ENCODE assay signal across 23 cellular contexts in genomic region chr1:84833198-84833597, GRCh38. TPM values are rescaled to one million over a fixed set of nuclear protein-coding genes. Genes with fewer than 3 reads are reported as not detected.
"Had no signal": no experiment of that assay in that cellular context is flagged by ENCODE, and none has a peak within 500 bp of the region (broad histone marks: within the 10 kb centered on the region; RNA-seq: fewer than 3 reads in every experiment).

No MANE protein-coding gene starts in this region.

- H3K36me3 ChIP-seq: breast epithelium, colonic mucosa, sigmoid colon, stomach, suprapubic skin, tibial nerve had no signal

- H3K36me3 Mint-ChIP-seq: activated CD4-positive, alpha-beta memory T cell treated with anti-CD3 and anti-CD28 coated beads for 36 hours; activated naive CD8-positive, alpha-beta T cell treated with anti-CD3 and anti-CD28 coated beads for 36 hours; stimulated activated memory B cell treated with anti-CD40 and anti-IgM and Interleukin-4, amounts not matched to agents 10 μg/mL and 1 μg/mL and 100 μg/mL, for 72 hours had no signal

- H3K27me3 ChIP-seq: breast epithelium, colonic mucosa, sigmoid colon, stomach, suprapubic skin, tibial nerve had no signal

- H3K27ac Mint-ChIP-seq: activated CD4-positive, alpha-beta memory T cell treated with anti-CD3 and anti-CD28 coated beads for 36 hours; activated naive CD8-positive, alpha-beta T cell treated with anti-CD3 and anti-CD28 coated beads for 36 hours; endodermal cell; stimulated activated memory B cell treated with anti-CD40 and anti-IgM and Interleukin-4, amounts not matched to agents 10 μg/mL and 1 μg/mL and 100 μg/mL, for 72 hours had no signal

- H3K27me3 Mint-ChIP-seq: activated naive CD8-positive, alpha-beta T cell treated with anti-CD3 and anti-CD28 coated beads for 36 hours; stimulated activated memory B cell treated with anti-CD40 and anti-IgM and Interleukin-4, amounts not matched to agents 10 μg/mL and 1 μg/mL and 100 μg/mL, for 72 hours had no signal

- H3K4me3 ChIP-seq: breast epithelium, colonic mucosa, lung, sigmoid colon, smooth muscle cell, stomach, suprapubic skin, tibial nerve had no signal

- H3K9me3 ChIP-seq: breast epithelium, colonic mucosa, sigmoid colon, stomach, suprapubic skin, tibial nerve had no signal

- H3K4me1 ChIP-seq: breast epithelium, colonic mucosa, sigmoid colon, tibial nerve had no signal

- H3K4me2 ChIP-seq: smooth muscle cell had no signal

- ATAC-seq: naive thymus-derived CD4-positive, alpha-beta T cell; stimulated activated memory B cell treated with anti-CD40 and anti-IgM and Interleukin-4, amounts not matched to agents 10 μg/mL and 1 μg/mL and 100 μg/mL, for 72 hours had no signal

- H3K9me3 Mint-ChIP-seq: activated CD4-positive, alpha-beta memory T cell treated with anti-CD3 and anti-CD28 coated beads for 36 hours; activated naive CD8-positive, alpha-beta T cell treated with anti-CD3 and anti-CD28 coated beads for 36 hours; endodermal cell; neural crest cell; stimulated activated memory B cell treated with anti-CD40 and anti-IgM and Interleukin-4, amounts not matched to agents 10 μg/mL and 1 μg/mL and 100 μg/mL, for 72 hours had no signal

- H3K4me1 Mint-ChIP-seq: endodermal cell; stimulated activated memory B cell treated with anti-CD40 and anti-IgM and Interleukin-4, amounts not matched to agents 10 μg/mL and 1 μg/mL and 100 μg/mL, for 72 hours had no signal

- H3K27ac ChIP-seq: breast epithelium, colonic mucosa, sigmoid colon, stomach, suprapubic skin, tibial nerve had no signal

- H3K4me3 Mint-ChIP-seq: activated CD4-positive, alpha-beta memory T cell treated with anti-CD3 and anti-CD28 coated beads for 36 hours; activated naive CD8-positive, alpha-beta T cell treated with anti-CD3 and anti-CD28 coated beads for 36 hours; endodermal cell; naive thymus-derived CD4-positive, alpha-beta T cell; neural crest cell; stimulated activated memory B cell treated with anti-CD40 and anti-IgM and Interleukin-4, amounts not matched to agents 10 μg/mL and 1 μg/mL and 100 μg/mL, for 72 hours had no signal

- DNase-seq: activated CD4-positive, alpha-beta memory T cell treated with anti-CD3 and anti-CD28 coated beads for 36 hours; activated CD4-positive, alpha-beta T cell treated with anti-CD3 and anti-CD28 coated beads for 48 hours; activated naive CD4-positive, alpha-beta T cell treated with Interleukin-2 at 50 U/mL for 16 hours; activated naive CD8-positive, alpha-beta T cell treated with anti-CD3 and anti-CD28 coated beads for 36 hours; activated T-cell treated with anti-CD3 and anti-CD28 coated beads, Interleukin-2, amount 50 U/mL, for 48 hours; amniotic stem cell; colonic mucosa; endodermal cell; foreskin fibroblast; naive thymus-derived CD4-positive, alpha-beta T cell; occipital lobe; posterior cingulate gyrus; sigmoid colon; stimulated activated CD4-positive, alpha-beta T cell treated with anti-CD3 and anti-CD28 coated beads, Interleukin-15, amount 100 ng/mL, for 24 hours; stomach; T1000 had no signal

RNA-seq across cellular contexts. Expression of gene LPAR3, which starts 59.8 kb away (rescaled TPM):
- total RNA-seq: sigmoid colon had no signal
